In the genomic region with DNA sequence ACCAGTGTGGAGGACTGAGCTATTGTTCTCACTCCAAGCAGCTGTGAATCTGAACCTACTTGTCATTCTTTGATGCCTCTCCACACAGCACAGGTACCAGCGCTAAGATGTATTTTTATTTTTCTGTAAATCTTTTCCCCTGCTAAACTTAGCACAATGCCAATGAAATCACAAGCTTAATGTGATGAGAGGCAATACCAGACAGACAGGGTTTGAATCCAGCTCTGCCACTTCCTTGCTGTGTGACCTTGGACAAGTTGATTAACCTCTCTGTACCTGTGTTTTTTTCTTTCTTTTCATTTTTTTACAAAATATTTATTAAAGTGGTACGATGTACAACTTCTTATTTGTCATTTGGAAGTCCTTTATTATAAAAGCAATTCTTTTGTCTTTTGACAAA, we compare ENCODE assay signal across 1 cellular context.
TF ChIP-seq lines count a peak whose summit lies in the region.

No MANE protein-coding gene starts in this region.

TF ChIP-seq in K562, 482 proteins besides CTCF, POLR2A, EP300 and RAD21 (continued from another document):
- no peak for TF ChIP-seq TRIM28 (IDR thresholded peaks at IDR 0.05)
